ENCODE assay signal across 1 cellular context in the genomic region with DNA sequence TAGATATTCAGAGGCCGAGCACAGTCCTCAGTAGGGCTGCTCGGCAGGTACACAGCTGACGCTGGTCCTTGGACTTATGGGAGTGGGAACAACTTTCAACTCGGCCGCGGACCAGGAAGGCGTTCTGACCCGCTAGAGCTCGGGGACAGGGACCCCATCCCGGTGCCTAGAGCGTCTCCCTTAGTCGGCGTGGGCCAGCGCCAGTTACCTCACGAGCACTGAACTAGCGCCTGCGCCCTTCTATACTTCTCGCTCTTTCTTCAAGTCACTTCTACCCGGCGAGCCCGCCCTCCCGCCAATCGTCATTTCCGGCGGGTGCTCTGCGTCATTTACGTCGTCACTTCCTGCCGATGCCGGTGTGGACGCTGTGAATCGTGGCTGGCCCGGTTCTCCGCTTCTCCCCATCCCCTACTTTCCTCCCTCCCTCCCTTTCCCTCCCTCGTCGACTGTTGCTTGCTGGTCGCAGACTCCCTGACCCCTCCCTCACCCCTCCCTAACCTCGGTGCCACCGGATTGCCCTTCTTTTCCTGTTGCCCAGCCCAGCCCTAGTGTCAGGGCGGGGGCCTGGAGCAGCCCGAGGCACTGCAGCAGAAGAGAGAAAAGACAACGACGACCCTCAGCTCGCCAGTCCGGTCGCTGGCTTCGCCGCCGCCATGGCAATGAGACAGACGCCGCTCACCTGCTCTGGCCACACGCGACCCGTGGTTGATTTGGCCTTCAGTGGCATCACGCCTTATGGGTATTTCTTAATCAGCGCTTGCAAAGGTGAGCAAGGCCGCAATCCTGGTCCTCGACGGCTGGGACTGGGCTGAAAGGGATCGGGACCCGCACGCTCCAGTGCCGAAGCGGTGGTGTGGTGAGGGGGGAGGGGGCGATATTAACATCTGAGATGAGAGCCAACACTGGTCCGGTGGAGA.
TF ChIP-seq lines count a peak whose summit lies in the region.

A gene with protein sequence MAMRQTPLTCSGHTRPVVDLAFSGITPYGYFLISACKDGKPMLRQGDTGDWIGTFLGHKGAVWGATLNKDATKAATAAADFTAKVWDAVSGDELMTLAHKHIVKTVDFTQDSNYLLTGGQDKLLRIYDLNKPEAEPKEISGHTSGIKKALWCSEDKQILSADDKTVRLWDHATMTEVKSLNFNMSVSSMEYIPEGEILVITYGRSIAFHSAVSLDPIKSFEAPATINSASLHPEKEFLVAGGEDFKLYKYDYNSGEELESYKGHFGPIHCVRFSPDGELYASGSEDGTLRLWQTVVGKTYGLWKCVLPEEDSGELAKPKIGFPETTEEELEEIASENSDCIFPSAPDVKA (plus strand): TSS at position 333 of the 917 bp plus-strand sequence. CDS start 321 bp downstream, at position 654.

TF ChIP-seq in K562, 482 proteins besides CTCF, POLR2A, EP300 and RAD21 (continued from another document):
- TF ChIP-seq, protein P1, sequence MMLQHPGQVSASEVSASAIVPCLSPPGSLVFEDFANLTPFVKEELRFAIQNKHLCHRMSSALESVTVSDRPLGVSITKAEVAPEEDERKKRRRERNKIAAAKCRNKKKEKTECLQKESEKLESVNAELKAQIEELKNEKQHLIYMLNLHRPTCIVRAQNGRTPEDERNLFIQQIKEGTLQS (IDR thresholded peaks at IDR 0.05) = 0 out of 2 replicates have a peak, but pooled peaks have one; percentile 17
- TF ChIP-seq, protein P1 (CRISPR knock-in tag; conservative IDR thresholded peaks at IDR 0.05) = no peak
- peak; percentile 95 for TF ChIP-seq RBFOX2 (IDR thresholded peaks at IDR 0.05; ENCODE audit: low read depth, low read length)
- TF ChIP-seq, protein P2, sequence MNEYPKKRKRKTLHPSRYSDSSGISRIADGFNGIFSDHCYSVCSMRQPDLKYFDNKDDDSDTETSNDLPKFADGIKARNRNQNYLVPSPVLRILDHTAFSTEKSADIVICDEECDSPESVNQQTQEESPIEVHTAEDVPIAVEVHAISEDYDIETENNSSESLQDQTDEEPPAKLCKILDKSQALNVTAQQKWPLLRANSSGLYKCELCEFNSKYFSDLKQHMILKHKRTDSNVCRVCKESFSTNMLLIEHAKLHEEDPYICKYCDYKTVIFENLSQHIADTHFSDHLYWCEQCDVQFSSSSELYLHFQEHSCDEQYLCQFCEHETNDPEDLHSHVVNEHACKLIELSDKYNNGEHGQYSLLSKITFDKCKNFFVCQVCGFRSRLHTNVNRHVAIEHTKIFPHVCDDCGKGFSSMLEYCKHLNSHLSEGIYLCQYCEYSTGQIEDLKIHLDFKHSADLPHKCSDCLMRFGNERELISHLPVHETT (CRISPR knock-in tag; conservative IDR thresholded peaks at IDR 0.05 in 1 of 2, IDR thresholded peaks at IDR 0.05 in 1 of 2) = peak in 1 of 2 experiments; percentile 55; a peak in 1 of 4 replicates
- TF ChIP-seq RFX1 (IDR thresholded peaks at IDR 0.05) = peak; percentile 57; the same call in 1 of the 2 replicates
- TF ChIP-seq MYC (IDR thresholded peaks at IDR 0.05; ENCODE audit: low read depth, low read length) = peak; percentile 38
- no peak for TF ChIP-seq MYC (CRISPR knock-in tag; IDR thresholded peaks at IDR 0.05; ENCODE audit: borderline replicate concordance, low read depth)
- no peak for TF ChIP-seq KLF1 (tag; IDR thresholded peaks at IDR 0.05)
- TF ChIP-seq MBD2 (IDR thresholded peaks at IDR 0.05; ENCODE audit: borderline replicate concordance, low read depth) = 0 out of 2 replicates have a peak, but pooled peaks have one; percentile 46
- no peak for TF ChIP-seq FOSL1 (tag; conservative IDR thresholded peaks at IDR 0.05)
- TF ChIP-seq, protein P3, sequence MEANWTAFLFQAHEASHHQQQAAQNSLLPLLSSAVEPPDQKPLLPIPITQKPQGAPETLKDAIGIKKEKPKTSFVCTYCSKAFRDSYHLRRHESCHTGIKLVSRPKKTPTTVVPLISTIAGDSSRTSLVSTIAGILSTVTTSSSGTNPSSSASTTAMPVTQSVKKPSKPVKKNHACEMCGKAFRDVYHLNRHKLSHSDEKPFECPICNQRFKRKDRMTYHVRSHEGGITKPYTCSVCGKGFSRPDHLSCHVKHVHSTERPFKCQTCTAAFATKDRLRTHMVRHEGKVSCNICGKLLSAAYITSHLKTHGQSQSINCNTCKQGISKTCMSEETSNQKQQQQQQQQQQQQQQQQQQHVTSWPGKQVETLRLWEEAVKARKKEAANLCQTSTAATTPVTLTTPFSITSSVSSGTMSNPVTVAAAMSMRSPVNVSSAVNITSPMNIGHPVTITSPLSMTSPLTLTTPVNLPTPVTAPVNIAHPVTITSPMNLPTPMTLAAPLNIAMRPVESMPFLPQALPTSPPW (CRISPR knock-in tag; IDR thresholded peaks at IDR 0.05) = peak; percentile 41; the same call in 1 of the 2 replicates
- peak; percentile 95 for TF ChIP-seq GABPB1 (CRISPR knock-in tag; IDR thresholded peaks at IDR 0.05)
- 0 out of 4 replicates have a peak, but pooled peaks of 1 of the 2 experiments have one; percentile 23 for TF ChIP-seq SIN3A (IDR thresholded peaks at IDR 0.05; ENCODE audit: borderline replicate concordance in 2 of 2, control insufficient read depth in 1 of 2, low read depth in 2 of 2, low read length in 2 of 2)
- TF ChIP-seq, protein P4, sequence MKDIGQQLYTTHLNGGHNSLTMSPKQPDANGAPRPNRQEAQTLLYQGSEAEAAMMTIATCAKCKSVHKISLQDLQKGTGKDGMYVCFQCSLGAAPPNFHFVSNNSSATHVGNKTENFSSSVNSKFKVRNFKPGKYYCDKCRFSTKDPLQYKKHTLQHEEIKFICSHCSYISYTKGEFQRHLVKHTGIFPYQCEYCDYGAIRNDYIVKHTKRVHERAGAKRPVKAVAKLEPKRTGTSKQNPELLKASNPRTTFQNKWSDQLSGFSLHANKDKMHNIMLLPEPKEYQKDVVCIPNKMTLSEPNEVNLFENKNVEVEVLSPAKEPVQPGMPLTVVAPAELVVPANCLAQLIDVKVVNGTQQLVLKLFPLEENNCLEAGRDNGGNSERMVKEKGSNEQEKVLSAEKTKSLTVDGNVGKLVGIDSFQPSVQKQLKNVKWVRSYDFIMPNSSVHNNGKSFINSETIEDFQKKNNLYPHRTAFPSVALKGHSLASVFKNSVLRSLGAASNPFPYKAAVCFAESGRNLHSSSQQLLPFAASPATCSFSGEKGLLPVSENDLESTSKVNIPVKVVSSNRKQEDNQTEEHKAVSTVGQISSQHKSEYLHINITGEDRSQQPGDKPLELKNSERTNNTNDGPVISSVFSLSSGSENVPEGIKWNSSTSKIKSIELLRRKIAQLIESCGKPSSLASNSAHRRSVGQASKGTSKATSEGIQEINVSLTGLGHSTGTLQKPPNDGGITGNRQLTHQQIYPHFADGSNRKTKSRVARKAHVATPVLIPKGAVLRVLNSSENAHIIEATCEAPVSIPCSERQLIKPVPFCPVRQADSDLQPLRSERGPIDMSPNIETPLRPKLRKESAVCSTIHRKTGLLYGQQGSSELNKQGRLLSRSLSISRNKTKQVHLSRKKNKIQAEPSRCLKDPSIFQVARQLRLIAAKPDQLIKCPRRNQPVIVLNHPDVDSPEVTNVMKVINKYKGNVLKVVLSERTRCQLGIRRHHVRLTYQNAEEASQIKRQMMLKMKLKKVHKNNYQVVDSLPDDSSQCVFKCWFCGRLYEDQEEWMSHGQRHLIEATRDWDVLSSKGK (CRISPR knock-in tag; IDR thresholded peaks at IDR 0.05) = no peak
- TF ChIP-seq, protein P5, sequence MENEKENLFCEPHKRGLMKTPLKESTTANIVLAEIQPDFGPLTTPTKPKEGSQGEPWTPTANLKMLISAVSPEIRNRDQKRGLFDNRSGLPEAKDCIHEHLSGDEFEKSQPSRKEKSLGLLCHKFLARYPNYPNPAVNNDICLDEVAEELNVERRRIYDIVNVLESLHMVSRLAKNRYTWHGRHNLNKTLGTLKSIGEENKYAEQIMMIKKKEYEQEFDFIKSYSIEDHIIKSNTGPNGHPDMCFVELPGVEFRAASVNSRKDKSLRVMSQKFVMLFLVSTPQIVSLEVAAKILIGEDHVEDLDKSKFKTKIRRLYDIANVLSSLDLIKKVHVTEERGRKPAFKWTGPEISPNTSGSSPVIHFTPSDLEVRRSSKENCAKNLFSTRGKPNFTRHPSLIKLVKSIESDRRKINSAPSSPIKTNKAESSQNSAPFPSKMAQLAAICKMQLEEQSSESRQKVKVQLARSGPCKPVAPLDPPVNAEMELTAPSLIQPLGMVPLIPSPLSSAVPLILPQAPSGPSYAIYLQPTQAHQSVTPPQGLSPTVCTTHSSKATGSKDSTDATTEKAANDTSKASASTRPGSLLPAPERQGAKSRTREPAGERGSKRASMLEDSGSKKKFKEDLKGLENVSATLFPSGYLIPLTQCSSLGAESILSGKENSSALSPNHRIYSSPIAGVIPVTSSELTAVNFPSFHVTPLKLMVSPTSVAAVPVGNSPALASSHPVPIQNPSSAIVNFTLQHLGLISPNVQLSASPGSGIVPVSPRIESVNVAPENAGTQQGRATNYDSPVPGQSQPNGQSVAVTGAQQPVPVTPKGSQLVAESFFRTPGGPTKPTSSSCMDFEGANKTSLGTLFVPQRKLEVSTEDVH (IDR thresholded peaks at IDR 0.05; ENCODE audit: low read depth, partially characterized antibody) = peak; percentile 50
- TF ChIP-seq BACH1 (tag; IDR thresholded peaks at IDR 0.05) = no peak
- no peak for TF ChIP-seq THRAP3 (IDR thresholded peaks at IDR 0.05; ENCODE audit: borderline replicate concordance)
- TF ChIP-seq MTF1 (CRISPR knock-in tag; IDR thresholded peaks at IDR 0.05; ENCODE audit: borderline replicate concordance) = no peak
- peak; percentile 61 for TF ChIP-seq ATF7 (IDR thresholded peaks at IDR 0.05)
- peak; percentile 47 for TF ChIP-seq HNRNPLL (IDR thresholded peaks at IDR 0.05; ENCODE audit: low read depth, low read length, poor library complexity, severe bottlenecking)
- TF ChIP-seq CEBPG (CRISPR knock-in tag; IDR thresholded peaks at IDR 0.05) = no peak
- TF ChIP-seq CEBPG (tag; conservative IDR thresholded peaks at IDR 0.05 in 1 of 2, IDR thresholded peaks at IDR 0.05 in 1 of 2) = peak in 1 of 2 experiments; percentile 10; a peak in 1 of 4 replicates
- TF ChIP-seq MYBL2 (IDR thresholded peaks at IDR 0.05; ENCODE audit: low read depth) = no peak
- TF ChIP-seq MYBL2 (CRISPR knock-in tag; IDR thresholded peaks at IDR 0.05; ENCODE audit: borderline replicate concordance) = no peak
- TF ChIP-seq POLR2AphosphoS5 (IDR thresholded peaks at IDR 0.05; ENCODE audit: control insufficient read depth, insufficient read depth, low read depth, low read length) = peak; percentile 67; the same call in 1 of the 2 replicates
- TF ChIP-seq, protein P6, sequence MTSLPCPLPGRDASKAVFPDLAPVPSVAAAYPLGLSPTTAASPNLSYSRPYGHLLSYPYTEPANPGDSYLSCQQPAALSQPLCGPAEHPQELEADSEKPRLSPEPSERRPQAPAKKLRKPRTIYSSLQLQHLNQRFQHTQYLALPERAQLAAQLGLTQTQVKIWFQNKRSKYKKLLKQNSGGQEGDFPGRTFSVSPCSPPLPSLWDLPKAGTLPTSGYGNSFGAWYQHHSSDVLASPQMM (CRISPR knock-in tag; IDR thresholded peaks at IDR 0.05) = no peak
- TF ChIP-seq, protein P7, sequence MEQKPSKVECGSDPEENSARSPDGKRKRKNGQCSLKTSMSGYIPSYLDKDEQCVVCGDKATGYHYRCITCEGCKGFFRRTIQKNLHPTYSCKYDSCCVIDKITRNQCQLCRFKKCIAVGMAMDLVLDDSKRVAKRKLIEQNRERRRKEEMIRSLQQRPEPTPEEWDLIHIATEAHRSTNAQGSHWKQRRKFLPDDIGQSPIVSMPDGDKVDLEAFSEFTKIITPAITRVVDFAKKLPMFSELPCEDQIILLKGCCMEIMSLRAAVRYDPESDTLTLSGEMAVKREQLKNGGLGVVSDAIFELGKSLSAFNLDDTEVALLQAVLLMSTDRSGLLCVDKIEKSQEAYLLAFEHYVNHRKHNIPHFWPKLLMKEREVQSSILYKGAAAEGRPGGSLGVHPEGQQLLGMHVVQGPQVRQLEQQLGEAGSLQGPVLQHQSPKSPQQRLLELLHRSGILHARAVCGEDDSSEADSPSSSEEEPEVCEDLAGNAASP (IDR thresholded peaks at IDR 0.05) = no peak
- TF ChIP-seq MEIS2 (IDR thresholded peaks at IDR 0.05; ENCODE audit: partially characterized antibody) = no peak
- TF ChIP-seq, protein P8, sequence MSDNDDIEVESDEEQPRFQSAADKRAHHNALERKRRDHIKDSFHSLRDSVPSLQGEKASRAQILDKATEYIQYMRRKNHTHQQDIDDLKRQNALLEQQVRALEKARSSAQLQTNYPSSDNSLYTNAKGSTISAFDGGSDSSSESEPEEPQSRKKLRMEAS (CRISPR knock-in tag; IDR thresholded peaks at IDR 0.05) = peak; percentile 47; the same call in 1 of the 2 replicates
- TF ChIP-seq JUND (IDR thresholded peaks at IDR 0.05; ENCODE audit: borderline replicate concordance, low read depth, low read length) = peak; percentile 44; the same call in 1 of the 2 replicates
- no peak for TF ChIP-seq JUND (tag; IDR thresholded peaks at IDR 0.05; ENCODE audit: borderline replicate concordance, low read depth, low read length)
- 0 out of 2 replicates have a peak, but pooled peaks have one; percentile 3 for TF ChIP-seq HCFC1 (IDR thresholded peaks at IDR 0.05; ENCODE audit: low read depth, low read length)
- TF ChIP-seq, protein P9, sequence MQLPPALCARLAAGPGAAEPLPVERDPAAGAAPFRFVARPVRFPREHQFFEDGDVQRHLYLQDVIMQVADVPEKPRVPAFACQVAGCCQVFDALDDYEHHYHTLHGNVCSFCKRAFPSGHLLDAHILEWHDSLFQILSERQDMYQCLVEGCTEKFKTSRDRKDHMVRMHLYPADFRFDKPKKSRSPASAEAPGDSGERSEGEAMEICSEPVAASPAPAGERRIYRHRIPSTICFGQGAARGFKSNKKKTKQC (CRISPR knock-in tag; IDR thresholded peaks at IDR 0.05) = peak; percentile 57; the same call in 1 of the 2 replicates
- TF ChIP-seq NRF1 (conservative IDR thresholded peaks at IDR 0.05 in 1 of 2, IDR thresholded peaks at IDR 0.05 in 1 of 2) = peak; percentile 87 to 89
- no peak for TF ChIP-seq ATF1 (CRISPR knock-in tag; IDR thresholded peaks at IDR 0.05)
- TF ChIP-seq ATF1 (tag; IDR thresholded peaks at IDR 0.05) = peak; percentile 96
